Comparison of ENCODE assay signal across 10 cellular contexts in genomic region chr12:118358607-118359540, GRCh38. TPM values are rescaled to one million over a fixed set of nuclear protein-coding genes. Genes with fewer than 3 reads are reported as not detected.
A peak's percentile ranks its signal among the peaks of the same experiment; 100 is the strongest.
DNase-seq lines count a peak whose midpoint lies in the region; ATAC-seq and TF ChIP-seq lines count a peak whose summit lies in the region.
"Had no signal": no experiment of that assay in that cellular context is flagged by ENCODE, and none has a peak within 500 bp of the region (broad histone marks: within the 10 kb centered on the region; RNA-seq: fewer than 3 reads in every experiment).

No MANE protein-coding gene starts in this region.

- H3K4me1 Mint-ChIP-seq in activated T-cell treated with anti-CD3 and anti-CD28 coated beads, Interleukin-2, amount 50 U/mL, for 72 hours (ENCODE audit: low read depth), result peaks cover 46% of the 10 kb centered on the region
- H3K4me1 Mint-ChIP-seq in endothelial cell (ENCODE audit: unreplicated experiment), result peaks cover 18% of the 10 kb centered on the region

- H3K27ac Mint-ChIP-seq in activated T-cell treated with anti-CD3 and anti-CD28 coated beads, Interleukin-2, amount 50 U/mL, for 72 hours, result peak overlapping the region; percentile 100
- H3K27ac Mint-ChIP-seq in endothelial cell (ENCODE audit: unreplicated experiment), result peak overlapping the region; percentile 44

- H3K4me1 ChIP-seq in Panc1 (ENCODE audit: control insufficient read depth, insufficient read depth, low read length) (peaks cover 43% of the 10 kb centered on the region), thoracic aorta (ENCODE audit: control insufficient read depth in 1 of 2, low read depth in 2 of 2) (peaks cover 11 to 18% of the 10 kb centered on the region in 2 donors)

- no peak for DNase-seq in activated T-cell treated with anti-CD3 and anti-CD28 coated beads, Interleukin-2, amount 50 U/mL, for 72 hours
- no peak for DNase-seq in activated T-cell treated with anti-CD3 and anti-CD28 coated beads, Interleukin-2, amount 50 U/mL, for 48 hours
- DNase-seq in Panc1 (ENCODE audit: low read depth, low spot score) (no peak), endothelial cell (ENCODE audit: low spot score) (no peak), thoracic aorta (ENCODE audit: low spot score) (no peak), cerebellar cortex (ENCODE audit: low spot score) (no peak)
- no peak for DNase-seq in stimulated activated CD4-positive, alpha-beta T cell treated with anti-CD3 and anti-CD28 coated beads, Interleukin-2, amount 100 ng/mL, for 48 hours
- DNase-seq: hypothalamus, NCI-H1930 had no signal

- CTCF ChIA-PET in Panc1 (lab: Charles Lee), result interaction anchor here (0.6 kb wide), 1 partner anchor 109 kb away, joined by 3 read pairs; no protein-coding TSS in a partner anchor

- H3K36me3 Mint-ChIP-seq in activated T-cell treated with anti-CD3 and anti-CD28 coated beads, Interleukin-2, amount 50 U/mL, for 72 hours (ENCODE audit: insufficient read depth in 2 of 2), result peaks cover 4 to 12% of the 10 kb centered on the region in 2 donors
- no peaks in the 10 kb centered on the region for H3K36me3 Mint-ChIP-seq in endothelial cell (ENCODE audit: low read depth, unreplicated experiment)

- H3K4me3 Mint-ChIP-seq in activated T-cell treated with anti-CD3 and anti-CD28 coated beads, Interleukin-2, amount 50 U/mL, for 72 hours, result peak overlapping the region; percentile 87 to 100
- no peak overlapping the region for H3K4me3 Mint-ChIP-seq in endothelial cell (ENCODE audit: unreplicated experiment)

- in situ Hi-C loops in Panc1 (cut with HindIII; ENCODE audit: low pct_unique_long_range_greater_than_20kb, low sequenced_read_pairs), result no loop called here

- TF ChIP-seq CTCF in Panc1 (IDR thresholded peaks at IDR 0.05), result no peak
- TF ChIP-seq CTCF in endothelial cell (IDR thresholded peaks at IDR 0.05; ENCODE audit: unreplicated experiment), result no peak
- TF ChIP-seq CTCF in thoracic aorta (IDR thresholded peaks at IDR 0.05), result no peak

- ATAC-seq in activated T-cell treated with anti-CD3 and anti-CD28 coated beads, Interleukin-2, amount 50 U/mL, for 72 hours (replicated peaks in 1 of 2), result peak; percentile 55 to 63
- ATAC-seq in Panc1 (no peak), thoracic aorta (ENCODE audit: insufficient number of reproducible peaks, low FRiP score, low read depth) (no peak), GM21737 (IDR thresholded peaks at IDR 0.05; ENCODE audit: unreplicated experiment) (no peak)

- H3K4me3 ChIP-seq in Panc1 (ENCODE audit: low read depth in 2 of 2, low read length in 2 of 2) (peak overlapping the region; percentile 11 to 33; a peak in 2 of 4 replicates), thoracic aorta (peak overlapping the region; percentile 38)

- POLR2A ChIA-PET in Panc1 (lab: Charles Lee), result interaction anchor here (0.5 to 1.2 kb wide), 2 partner anchors 14 kb away, joined by 4 read pairs; partner anchors contain the start of gene TAOK3

- H3K36me3 ChIP-seq in Panc1 (ENCODE audit: control insufficient read depth, insufficient read depth, low read length) (no peaks in the 10 kb centered on the region), thoracic aorta (no peaks in the 10 kb centered on the region)

- intact Hi-C loops in Panc1 (cut with micrococcal nuclease; ENCODE audit: unreplicated experiment), result no loop called here

- no TSS peak for BruUV-seq in Panc1 (replicated peaks; lab: Mats Ljungman, UMichigan)

- H3K9me3 Mint-ChIP-seq in activated T-cell treated with anti-CD3 and anti-CD28 coated beads, Interleukin-2, amount 50 U/mL, for 72 hours, result peaks cover 1 to 2% of the 10 kb centered on the region in 2 donors
- H3K9me3 Mint-ChIP-seq in endothelial cell (ENCODE audit: unreplicated experiment), result no peaks in the 10 kb centered on the region

- H3K9me3 ChIP-seq in Panc1 (ENCODE audit: control insufficient read depth, insufficient read depth, low read depth, low read length) (no peaks in the 10 kb centered on the region), thoracic aorta (no peaks in the 10 kb centered on the region)

- H3K27me3 Mint-ChIP-seq in activated T-cell treated with anti-CD3 and anti-CD28 coated beads, Interleukin-2, amount 50 U/mL, for 72 hours (ENCODE audit: low read depth), result no peaks in the 10 kb centered on the region
- no peaks in the 10 kb centered on the region for H3K27me3 Mint-ChIP-seq in endothelial cell (ENCODE audit: unreplicated experiment)

- peak overlapping the region; percentile 89 for H3K27ac ChIP-seq in Panc1 (ENCODE audit: low read length)
- H3K27ac ChIP-seq in thoracic aorta, result peak overlapping the region in 1 of 2 donors; percentile 3

- H3K27me3 ChIP-seq in Panc1 (ENCODE audit: control insufficient read depth, insufficient read depth, low read length) (no peaks in the 10 kb centered on the region), thoracic aorta (replicated peaks; ENCODE audit: insufficient read depth) (no peaks in the 10 kb centered on the region)

RNA-seq across cellular contexts. Expression of gene TAOK3, which starts 13.8 kb away (rescaled TPM):
- total RNA-seq in activated T-cell treated with anti-CD3 and anti-CD28 coated beads, Interleukin-2, amount 50 U/mL, for 72 hours, result 10 to 100 TPM; 46.8 to 49.2 TPM
- 30.5 TPM for total RNA-seq in Panc1 (2021; ENCODE audit: unreplicated experiment)
- 21.2 TPM for polyA plus RNA-seq in Panc1 (2012; ENCODE audit: insufficient read length)
- total RNA-seq in endothelial cell (ENCODE audit: unreplicated experiment), result 16.5 TPM
- 10 to 100 TPM; 52.3 to 59.6 TPM for total RNA-seq in thoracic aorta

RNA-seq across cellular contexts. Expression of gene SUDS3, which starts 17.5 kb away (rescaled TPM):
- 10 to 100 TPM; 29.5 to 32.3 TPM for total RNA-seq in activated T-cell treated with anti-CD3 and anti-CD28 coated beads, Interleukin-2, amount 50 U/mL, for 72 hours
- total RNA-seq in Panc1 (2021; ENCODE audit: unreplicated experiment), result 37.4 TPM
- 17.8 TPM for polyA plus RNA-seq in Panc1 (2012; ENCODE audit: insufficient read length)
- total RNA-seq in endothelial cell (ENCODE audit: unreplicated experiment), result 27.2 TPM
- 10 to 100 TPM; 46.2 to 48.2 TPM for total RNA-seq in thoracic aorta

Comparison
In these comparisons a context has a peak if more than half of its experiments do, and no peak if none do; other contexts are left out.
1. ATAC-seq: peak in activated T-cell treated with anti-CD3 and anti-CD28 coated beads, Interleukin-2, amount 50 U/mL, for 72 hours (2 of 2); none in Panc1 (single experiment), thoracic aorta (single experiment) and GM21737 (single experiment).